Comparison of ENCODE assay signal across 15 cellular contexts in genomic region chr22:31732089-31732829, GRCh38. TPM values are rescaled to one million over a fixed set of nuclear protein-coding genes. Genes with fewer than 3 reads are reported as not detected.
DNase-seq lines count a peak whose midpoint lies in the region; ATAC-seq, FAIRE-seq and TF ChIP-seq lines count a peak whose summit lies in the region.
"Had no signal": no experiment of that assay in that cellular context is flagged by ENCODE, and none has a peak within 500 bp of the region (broad histone marks: within the 10 kb centered on the region; RNA-seq: fewer than 3 reads in every experiment).

No MANE protein-coding gene starts in this region.

- H3K27ac ChIP-seq in liver (ENCODE audit: low read depth in 1 of 2, low read length in 2 of 2) (no peak overlapping the region), small intestine (ENCODE audit: low read depth in 1 of 2, low read length in 1 of 2) (peak overlapping the region; percentile 48 to 69)
- H3K27ac ChIP-seq: 22Rv1, BLaER1 had no signal

- POLR2A ChIA-PET in activated CD8-positive, alpha-beta T cell treated with anti-CD3 and anti-CD28 coated beads, Interleukin-2, amount 10 ng/mL, durations not matched to agents 7 days and 5 days (lab: Charles Lee), result interaction anchor here (0.6 kb wide), 1 partner anchor 365 kb away, joined by 5 read pairs; no protein-coding TSS in a partner anchor
- POLR2A ChIA-PET in activated CD8-positive, alpha-beta T cell treated with anti-CD3 and anti-CD28 coated beads for 36 hours (lab: Charles Lee), result interaction anchor here (0.9 kb wide), 2 partner anchors 11 to 101 kb away, joined by 3 read pairs; no protein-coding TSS in a partner anchor
- POLR2A ChIA-PET in WTC11 (lab: Charles Lee), result no interaction called here

- H3K4me1 Mint-ChIP-seq in activated CD8-positive, alpha-beta T cell treated with anti-CD3 and anti-CD28 coated beads, Interleukin-2, amount 10 ng/mL, durations not matched to agents 7 days and 5 days (ENCODE audit: low read depth), result peaks cover 9% of the 10 kb centered on the region
- H3K4me1 Mint-ChIP-seq in activated CD8-positive, alpha-beta T cell treated with anti-CD3 and anti-CD28 coated beads for 36 hours (ENCODE audit: low read depth), result peaks cover 27% of the 10 kb centered on the region
- H3K4me1 Mint-ChIP-seq in WTC11, result peaks cover 3% of the 10 kb centered on the region; the same call in 1 of the 2 replicates

- H3K9ac ChIP-seq in liver (ENCODE audit: low read depth in 1 of 2, low read length in 2 of 2), result no peak overlapping the region
- H3K9ac ChIP-seq: BLaER1 had no signal

- peak overlapping the region; percentile 25 for H3K27ac Mint-ChIP-seq in activated CD8-positive, alpha-beta T cell treated with anti-CD3 and anti-CD28 coated beads, Interleukin-2, amount 10 ng/mL, durations not matched to agents 7 days and 5 days
- H3K27ac Mint-ChIP-seq in activated CD8-positive, alpha-beta T cell treated with anti-CD3 and anti-CD28 coated beads for 36 hours, result no peak overlapping the region
- H3K27ac Mint-ChIP-seq in WTC11, result peak overlapping the region; percentile 5; the same call in 1 of the 2 replicates
- H3K27ac Mint-ChIP-seq: IgD-negative memory B cell had no signal

- peaks cover 32% of the 10 kb centered on the region for H3K36me3 Mint-ChIP-seq in activated CD8-positive, alpha-beta T cell treated with anti-CD3 and anti-CD28 coated beads, Interleukin-2, amount 10 ng/mL, durations not matched to agents 7 days and 5 days (ENCODE audit: low read depth)
- peaks cover 21% of the 10 kb centered on the region for H3K36me3 Mint-ChIP-seq in activated CD8-positive, alpha-beta T cell treated with anti-CD3 and anti-CD28 coated beads for 36 hours (ENCODE audit: low read depth)
- H3K36me3 Mint-ChIP-seq in WTC11, result peaks cover 19% of the 10 kb centered on the region
- H3K36me3 Mint-ChIP-seq: IgD-negative memory B cell had no signal

- H3K27me3 ChIP-seq in liver (ENCODE audit: control insufficient read depth in 4 of 4, insufficient read depth in 4 of 4, low read length in 3 of 4) (no peaks in the 10 kb centered on the region), small intestine (ENCODE audit: control insufficient read depth in 2 of 2, insufficient read depth in 2 of 2, low read length in 2 of 2) (no peaks in the 10 kb centered on the region)
- H3K27me3 ChIP-seq: BLaER1 had no signal

- no peak for TF ChIP-seq RAD21 in liver (IDR thresholded peaks at IDR 0.05)

- FAIRE-seq in small intestine (lab: Jason Lieb, UNC), result no peak

- no peaks in the 10 kb centered on the region for H3K27me3 Mint-ChIP-seq in activated CD8-positive, alpha-beta T cell treated with anti-CD3 and anti-CD28 coated beads, Interleukin-2, amount 10 ng/mL, durations not matched to agents 7 days and 5 days (ENCODE audit: low read depth)
- H3K27me3 Mint-ChIP-seq in activated CD8-positive, alpha-beta T cell treated with anti-CD3 and anti-CD28 coated beads for 36 hours, result no peaks in the 10 kb centered on the region
- no peaks in the 10 kb centered on the region for H3K27me3 Mint-ChIP-seq in WTC11 (ENCODE audit: low read depth)
- H3K27me3 Mint-ChIP-seq: IgD-negative memory B cell had no signal

- no peaks in the 10 kb centered on the region for H3K9me3 Mint-ChIP-seq in activated CD8-positive, alpha-beta T cell treated with anti-CD3 and anti-CD28 coated beads, Interleukin-2, amount 10 ng/mL, durations not matched to agents 7 days and 5 days (ENCODE audit: insufficient read depth)
- H3K9me3 Mint-ChIP-seq in activated CD8-positive, alpha-beta T cell treated with anti-CD3 and anti-CD28 coated beads for 36 hours, result no peaks in the 10 kb centered on the region
- no peaks in the 10 kb centered on the region for H3K9me3 Mint-ChIP-seq in WTC11
- H3K9me3 Mint-ChIP-seq: IgD-negative memory B cell had no signal

- no peak for DNase-seq in activated CD8-positive, alpha-beta T cell treated with anti-CD3 and anti-CD28 coated beads, Interleukin-2, amount 10 ng/mL, durations not matched to agents 7 days and 5 days
- DNase-seq in activated CD8-positive, alpha-beta T cell treated with anti-CD3 and anti-CD28 coated beads for 36 hours, result no peak
- DNase-seq in WTC11 (ENCODE audit: low spot score) (no peak), small intestine (peak; percentile 88), ecto neural progenitor cell (ENCODE audit: low spot score) (no peak)
- DNase-seq: NCI-H1417, NCI-H1930, NCI-H2171 treated with DMSO at 0.1 percent for 48 hours, NCI-H524 had no signal

- ATAC-seq in activated CD8-positive, alpha-beta T cell treated with anti-CD3 and anti-CD28 coated beads, Interleukin-2, amount 10 ng/mL, durations not matched to agents 7 days and 5 days, result no peak
- ATAC-seq in activated CD8-positive, alpha-beta T cell treated with anti-CD3 and anti-CD28 coated beads for 36 hours, result no peak
- ATAC-seq in WTC11, result no peak
- ATAC-seq in HG03571 (IDR thresholded peaks at IDR 0.05; ENCODE audit: unreplicated experiment), result no peak
- ATAC-seq in GM21576 (IDR thresholded peaks at IDR 0.05; ENCODE audit: unreplicated experiment), result no peak

- CTCF ChIA-PET in activated CD8-positive, alpha-beta T cell treated with anti-CD3 and anti-CD28 coated beads, Interleukin-2, amount 10 ng/mL, durations not matched to agents 7 days and 5 days (lab: Charles Lee), result no interaction called here
- CTCF ChIA-PET in activated CD8-positive, alpha-beta T cell treated with anti-CD3 and anti-CD28 coated beads for 36 hours (lab: Charles Lee), result interaction anchor here (0.7 kb wide), 1 partner anchor 26 kb away, joined by 4 read pairs; no protein-coding TSS in a partner anchor
- CTCF ChIA-PET in WTC11 (lab: Charles Lee), result interaction anchor here (1.4 kb wide), 1 partner anchor 66 kb away, joined by 3 read pairs; no protein-coding TSS in a partner anchor

- H3K4me1 ChIP-seq in liver (ENCODE audit: control insufficient read depth in 4 of 4, insufficient read depth in 4 of 4, low read length in 3 of 4) (peaks cover 10 to 25% (median 20%) of the 10 kb centered on the region in 4 donors), small intestine (ENCODE audit: control insufficient read depth in 2 of 2, insufficient read depth in 1 of 2, low read depth in 1 of 2, low read length in 1 of 2) (peaks cover 0 to 6% of the 10 kb centered on the region in 2 donors)

- H3K4me3 ChIP-seq in liver (ENCODE audit: low read depth in 1 of 3, low read length in 3 of 3), result no peak overlapping the region
- no peak overlapping the region for H3K4me3 ChIP-seq in small intestine (ENCODE audit: low read depth in 1 of 2, low read length in 2 of 2)
- H3K4me3 ChIP-seq: BLaER1 had no signal

- peaks cover 0 to 3% (median under 1%) of the 10 kb centered on the region in 4 donors for H3K36me3 ChIP-seq in liver (ENCODE audit: control insufficient read depth in 4 of 4, insufficient read depth in 3 of 4, low read depth in 1 of 4, low read length in 3 of 4)
- H3K36me3 ChIP-seq in small intestine (ENCODE audit: control insufficient read depth in 2 of 2, insufficient read depth in 2 of 2, low read length in 2 of 2), result peaks cover 3% of the 10 kb centered on the region in 2 donors

- H3K9me3 ChIP-seq in liver (ENCODE audit: control insufficient read depth in 4 of 4, low read length in 3 of 4), result no peaks in the 10 kb centered on the region
- H3K9me3 ChIP-seq in small intestine (ENCODE audit: control insufficient read depth, low read depth), result no peaks in the 10 kb centered on the region
- H3K9me3 ChIP-seq: BLaER1 had no signal

- no peak for TF ChIP-seq CTCF in activated CD8-positive, alpha-beta T cell treated with anti-CD3 and anti-CD28 coated beads for 36 hours (IDR thresholded peaks at IDR 0.05)
- no peak for TF ChIP-seq CTCF in WTC11 (IDR thresholded peaks at IDR 0.05)
- TF ChIP-seq CTCF in liver (IDR thresholded peaks at IDR 0.05; ENCODE audit: low read depth, low read length, missing input control), result no peak

- WGBS in liver, result 41% methylated on average over 2 of the region's 2 CpGs
- WGBS in small intestine, 3 donors, result 36 to 55% (median 42%) methylated on average over 2 of the region's 2 CpGs

- intact Hi-C loops in activated CD8-positive, alpha-beta T cell treated with anti-CD3 and anti-CD28 coated beads for 36 hours (cut with micrococcal nuclease), result no loop called here

- H3K4me3 Mint-ChIP-seq in activated CD8-positive, alpha-beta T cell treated with anti-CD3 and anti-CD28 coated beads, Interleukin-2, amount 10 ng/mL, durations not matched to agents 7 days and 5 days, result no peak overlapping the region
- H3K4me3 Mint-ChIP-seq in activated CD8-positive, alpha-beta T cell treated with anti-CD3 and anti-CD28 coated beads for 36 hours, result no peak overlapping the region
- H3K4me3 Mint-ChIP-seq in WTC11, result no peak overlapping the region
- H3K4me3 Mint-ChIP-seq: IgD-negative memory B cell had no signal

TF ChIP-seq in WTC11, 78 proteins besides CTCF, POLR2A, EP300 and RAD21 (continues in another document):
- TF ChIP-seq FOXK1 (CRISPR knock-in tag; IDR thresholded peaks at IDR 0.05), result no peak
- no peak for TF ChIP-seq ZNF219 (CRISPR knock-in tag; IDR thresholded peaks at IDR 0.05; ENCODE audit: borderline replicate concordance)
- TF ChIP-seq ZNF416 (CRISPR knock-in tag; IDR thresholded peaks at IDR 0.05), result no peak
- no peak for TF ChIP-seq NFYB (CRISPR knock-in tag; conservative IDR thresholded peaks at IDR 0.05; ENCODE audit: low read depth)
- TF ChIP-seq ZNF317 (CRISPR knock-in tag; IDR thresholded peaks at IDR 0.05; ENCODE audit: borderline replicate concordance, low read depth), result no peak
- no peak for TF ChIP-seq JAZF1 (CRISPR knock-in tag; IDR thresholded peaks at IDR 0.05)

TF ChIP-seq in liver, 16 proteins besides CTCF, POLR2A, EP300 and RAD21 (continues in another document):
- TF ChIP-seq NR2F2 (IDR thresholded peaks at IDR 0.05), result no peak
- no peak for TF ChIP-seq TAF1 (conservative IDR thresholded peaks at IDR 0.05)
- TF ChIP-seq, protein P1, sequence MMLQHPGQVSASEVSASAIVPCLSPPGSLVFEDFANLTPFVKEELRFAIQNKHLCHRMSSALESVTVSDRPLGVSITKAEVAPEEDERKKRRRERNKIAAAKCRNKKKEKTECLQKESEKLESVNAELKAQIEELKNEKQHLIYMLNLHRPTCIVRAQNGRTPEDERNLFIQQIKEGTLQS (IDR thresholded peaks at IDR 0.05), result no peak
- no peak for TF ChIP-seq JUND (IDR thresholded peaks at IDR 0.05)
- peak in 1 of 2 donors; percentile 6 for TF ChIP-seq RXRA (IDR thresholded peaks at IDR 0.05)

RNA-seq across cellular contexts. Expression of gene PRR14L, which starts 17.7 kb away (rescaled TPM):
- total RNA-seq in activated CD8-positive, alpha-beta T cell treated with anti-CD3 and anti-CD28 coated beads, Interleukin-2, amount 10 ng/mL, durations not matched to agents 7 days and 5 days, result 10 to 100 TPM; 64.0 to 65.3 TPM
- total RNA-seq in activated CD8-positive, alpha-beta T cell treated with anti-CD3 and anti-CD28 coated beads for 36 hours, result 10 to 100 TPM; 40.2 to 45.1 TPM
- total RNA-seq in WTC11 (2021) (84.7 to 90.1 TPM (median 89.3 TPM) in 3 replicates), liver (10 to 100 TPM; 17.8 to 20.2 TPM)
- polyA plus RNA-seq in liver (1 to 10 TPM; 4.5 to 9.1 TPM), small intestine (10 to 100 TPM in 1 of 3 donors, 1 to 10 TPM in 2; 6.2 to 11.3 (median 7.4) TPM)

RNA-seq across cellular contexts. Expression of gene DEPDC5, which starts 21.6 kb away (rescaled TPM):
- total RNA-seq in activated CD8-positive, alpha-beta T cell treated with anti-CD3 and anti-CD28 coated beads, Interleukin-2, amount 10 ng/mL, durations not matched to agents 7 days and 5 days, result 10 to 100 TPM; 43.5 to 45.6 TPM
- 10 to 100 TPM; 31.6 to 36.4 TPM for total RNA-seq in activated CD8-positive, alpha-beta T cell treated with anti-CD3 and anti-CD28 coated beads for 36 hours
- total RNA-seq in WTC11 (2021), result 26.4 to 40.5 TPM (median 33.4 TPM) in 3 replicates
- 10 to 100 TPM in 1 of 2 donors, 1 to 10 TPM in 1; 9.8 to 19.4 TPM for total RNA-seq in liver
- polyA plus RNA-seq in liver, result 10 to 100 TPM in 1 of 2 donors, 1 to 10 TPM in 1; 5.5 to 15.4 TPM
- 10 to 100 TPM; 11.1 to 15.2 (median 12.2) TPM for polyA plus RNA-seq in small intestine

Comparison
In these comparisons a context has a peak if more than half of its experiments do, and no peak if none do; other contexts are left out.
1. H3K27ac ChIP-seq: peak in small intestine (2 of 2); none in liver (0 of 2).